In the genomic region with DNA sequence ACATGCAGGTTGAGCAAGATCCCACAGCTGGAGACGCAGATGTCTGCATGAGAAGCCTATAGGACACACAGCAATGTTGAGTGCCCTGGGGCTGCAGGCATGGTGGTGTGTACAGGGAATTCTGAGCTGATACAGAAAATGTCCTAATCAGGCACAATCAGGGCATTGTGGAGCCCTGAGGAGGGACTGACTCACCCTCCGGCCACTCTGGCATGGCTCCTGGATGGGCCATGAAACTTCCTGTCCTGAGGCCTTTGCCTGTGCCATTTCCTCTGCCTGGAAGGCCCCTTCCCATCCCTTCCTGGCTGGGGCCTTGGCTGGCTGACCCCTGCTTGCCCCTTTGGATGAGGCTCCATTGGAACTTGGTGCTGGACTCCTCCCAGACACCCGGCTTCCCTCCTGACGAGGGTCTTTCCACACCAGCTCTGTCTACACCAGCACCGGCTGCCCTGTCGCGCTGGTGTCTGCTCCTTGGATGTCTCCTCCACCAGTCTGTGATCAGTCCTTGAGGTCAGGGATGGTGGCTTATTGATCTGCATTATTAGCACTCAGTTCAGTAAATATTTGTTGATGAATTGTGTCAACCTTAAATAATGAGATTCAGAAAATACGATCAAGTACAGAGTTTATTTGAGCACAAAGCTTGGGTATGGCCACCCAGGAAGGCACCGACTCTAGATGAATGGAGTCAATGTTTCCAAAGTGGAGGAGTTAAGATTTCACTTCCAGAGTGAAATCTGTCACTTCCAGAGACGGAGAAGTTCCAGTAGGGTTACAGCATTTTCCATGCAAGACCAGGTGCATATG, we compare ENCODE assay signal across 12 cellular contexts. TPM values are rescaled to one million over a fixed set of nuclear protein-coding genes. Genes with fewer than 3 reads are reported as not detected.
A peak's percentile ranks its signal among the peaks of the same experiment; 100 is the strongest.
DNase-seq lines count a peak whose midpoint lies in the region; ATAC-seq and TF ChIP-seq lines count a peak whose summit lies in the region.
"Had no signal": no experiment of that assay in that cellular context is flagged by ENCODE, and none has a peak within 500 bp of the region (broad histone marks: within the 10 kb centered on the region; RNA-seq: fewer than 3 reads in every experiment).

No MANE protein-coding gene starts in this region.

- ATAC-seq in HCT116 (peak; percentile 85), HG02870 (IDR thresholded peaks at IDR 0.05; ENCODE audit: unreplicated experiment) (no peak)
- ATAC-seq: naive thymus-derived CD8-positive, alpha-beta T cell had no signal

- H3K79me2 ChIP-seq in HCT116 (ENCODE audit: insufficient read depth, low read length) = no peaks in the 10 kb centered on the region

- WGBS in spleen, 5 donors = 41 to 54% (median 48%) methylated on average over 9 to 10 of the region's 10 CpGs

- CTCF ChIA-PET in HCT116 (lab: Charles Lee) = no interaction called here
- CTCF ChIA-PET in MCF 10A (lab: Yijun Ruan, JAX) = interaction anchor here (0.9 to 1.0 kb wide), 3 partner anchors 30 to 153 kb away, joined by 3 to 5 read pairs (median 4); no protein-coding TSS in a partner anchor

- H3K27me3 ChIP-seq in HCT116 (ENCODE audit: insufficient read depth, low read length) = no peaks in the 10 kb centered on the region
- peaks cover 0 to 25% (median 0%) of the 10 kb centered on the region in 7 donors for H3K27me3 ChIP-seq in spleen (replicated peaks in 1 of 7)
- H3K27me3 ChIP-seq in Peyer's patch = no peaks in the 10 kb centered on the region

- H3K9me2 ChIP-seq in HCT116 (ENCODE audit: insufficient read depth) = no peaks in the 10 kb centered on the region

- no peak for TF ChIP-seq RAD21 in HCT116 (IDR thresholded peaks at IDR 0.05; ENCODE audit: low read depth)

- RAD21 ChIA-PET in HCT116 (lab: Charles Lee; ENCODE audit: low non-redundant PET in 1 of 2, low total read pairs in 2 of 2, uncharacterized antibody in 2 of 2, unreplicated experiment in 2 of 2) = interaction anchor here in 1 of 2 experiments (1.0 kb wide), 1 partner anchor 17 kb away, joined by 4 read pairs; a partner anchor contains a TSS

- H3K36me3 ChIP-seq in HCT116 (ENCODE audit: control insufficient read depth in 1 of 2, insufficient read depth in 2 of 2, low read length in 2 of 2) (no peaks in the 10 kb centered on the region), spleen (no peaks in the 10 kb centered on the region), Peyer's patch (no peaks in the 10 kb centered on the region)

- H3K4me1 ChIP-seq in HCT116 (ENCODE audit: control insufficient read depth in 1 of 2, insufficient read depth in 2 of 2, low read length in 2 of 2) (peaks cover 4 to 32% of the 10 kb centered on the region in 2 experiments; a peak in 3 of 4 replicates), spleen (peaks cover 11 to 41% (median 22%) of the 10 kb centered on the region in 6 donors), Peyer's patch (peaks cover 0 to 25% (median 0%) of the 10 kb centered on the region in 4 donors)

- no peak for TF ChIP-seq CTCF in HCT116 (IDR thresholded peaks at IDR 0.05 in 2 of 3, conservative IDR thresholded peaks at IDR 0.05 in 1 of 3; ENCODE audit: borderline replicate concordance in 1 of 3, insufficient read depth in 1 of 3, low read depth in 2 of 3, low read length in 2 of 3)
- no peak for TF ChIP-seq CTCF in MCF 10A (IDR thresholded peaks at IDR 0.05; ENCODE audit: unreplicated experiment)
- no peak for TF ChIP-seq CTCF in spleen (IDR thresholded peaks at IDR 0.05 in 8 of 11, conservative IDR thresholded peaks at IDR 0.05 in 3 of 11)
- no peak for TF ChIP-seq CTCF in Peyer's patch (IDR thresholded peaks at IDR 0.05)

- H3K27me3 Mint-ChIP-seq in MCF 10A (ENCODE audit: insufficient read depth, unreplicated experiment) = no peaks in the 10 kb centered on the region
- H3K27me3 Mint-ChIP-seq in activated T-helper 1 cell treated with anti-CD3 and anti-CD28 coated beads, Interleukin-12 subunit alpha, Interleukin-12 subunit beta, Interleukin-2, Interleukin-4 antibody, amounts not matched to agents 30 ng/mL and 10 ng/mL and 1 ng/mL, durations not matched to agents 14 hours and 24 hours and 36 hours (ENCODE audit: insufficient read depth) = peaks cover 2% of the 10 kb centered on the region

- no TSS peak for BruUV-seq in HCT116 (replicated peaks; lab: Mats Ljungman, UMichigan)
- no TSS peak for BruUV-seq in MCF 10A (replicated peaks; lab: Mats Ljungman, UMichigan)

- peaks cover 23% of the 10 kb centered on the region for H3K4me1 Mint-ChIP-seq in MCF 10A (ENCODE audit: insufficient read depth, unreplicated experiment)
- peaks cover 30% of the 10 kb centered on the region for H3K4me1 Mint-ChIP-seq in activated T-helper 1 cell treated with anti-CD3 and anti-CD28 coated beads, Interleukin-12 subunit alpha, Interleukin-12 subunit beta, Interleukin-2, Interleukin-4 antibody, amounts not matched to agents 30 ng/mL and 10 ng/mL and 1 ng/mL, durations not matched to agents 14 hours and 24 hours and 36 hours (ENCODE audit: low read depth)

- DNase-seq in HCT116 (ENCODE audit: low read depth, low spot score) (no peak), MCF 10A (ENCODE audit: unreplicated experiment) (peak; percentile 96), iris pigment epithelial cell (ENCODE audit: low read depth) (peak; percentile 57), spleen (peak; percentile 82), Peyer's patch (no peak)
- DNase-seq in activated T-helper 1 cell treated with anti-CD3 and anti-CD28 coated beads, Interleukin-12 subunit alpha, Interleukin-12 subunit beta, Interleukin-2, Interleukin-4 antibody, amounts not matched to agents 30 ng/mL and 10 ng/mL and 1 ng/mL, durations not matched to agents 14 hours and 24 hours and 36 hours (ENCODE audit: low spot score) = no peak
- no peak for DNase-seq in activated CD4-positive, alpha-beta T cell treated with anti-CD3 and anti-CD28 coated beads for 4 hours
- DNase-seq: activated gamma-delta T cell treated with Interleukin-2 at 50 U/mL for 16 hours; naive thymus-derived CD8-positive, alpha-beta T cell; NCI-H748 treated with DMSO at 0.1 percent for 48 hours had no signal

- peak overlapping the region; percentile 9 for H3K27ac Mint-ChIP-seq in MCF 10A (ENCODE audit: low read depth, unreplicated experiment)
- no peak overlapping the region for H3K27ac Mint-ChIP-seq in activated T-helper 1 cell treated with anti-CD3 and anti-CD28 coated beads, Interleukin-12 subunit alpha, Interleukin-12 subunit beta, Interleukin-2, Interleukin-4 antibody, amounts not matched to agents 30 ng/mL and 10 ng/mL and 1 ng/mL, durations not matched to agents 14 hours and 24 hours and 36 hours

- no peaks in the 10 kb centered on the region for H3K9me3 Mint-ChIP-seq in MCF 10A (ENCODE audit: unreplicated experiment)
- peaks cover 10% of the 10 kb centered on the region for H3K9me3 Mint-ChIP-seq in activated T-helper 1 cell treated with anti-CD3 and anti-CD28 coated beads, Interleukin-12 subunit alpha, Interleukin-12 subunit beta, Interleukin-2, Interleukin-4 antibody, amounts not matched to agents 30 ng/mL and 10 ng/mL and 1 ng/mL, durations not matched to agents 14 hours and 24 hours and 36 hours

- no peak overlapping the region for H3K9ac ChIP-seq in HCT116 (ENCODE audit: low read length)

- intact Hi-C loops in HCT116 (cut with micrococcal nuclease) (no loop called here), MCF 10A (cut with micrococcal nuclease) (no loop called here), spleen (cut with DNase I; ENCODE audit: low total_unique reads) (no loop called here)
- intact Hi-C loops in activated T-helper 1 cell treated with anti-CD3 and anti-CD28 coated beads, Interleukin-12 subunit alpha, Interleukin-12 subunit beta, Interleukin-2, Interleukin-4 antibody, amounts not matched to agents 30 ng/mL and 10 ng/mL and 1 ng/mL, durations not matched to agents 14 hours and 24 hours and 36 hours (cut with micrococcal nuclease) = no loop called here

- POLR2A ChIA-PET in HCT116 (lab: Charles Lee) (no interaction called here), MCF 10A (lab: Yijun Ruan, JAX) (interaction anchor here (0.6 to 7.1 kb wide), 6 partner anchors 10 to 26 kb away, joined by 3 to 62 read pairs (median 6); a partner anchor contains a TSS)

- TF ChIP-seq POLR2A in HCT116 (IDR thresholded peaks at IDR 0.05; ENCODE audit: borderline replicate concordance, extremely low read depth, insufficient read depth, insufficient read length) (no peak), spleen (IDR thresholded peaks at IDR 0.05) (no peak), Peyer's patch (IDR thresholded peaks at IDR 0.05) (no peak)

- H2AFZ ChIP-seq in HCT116 (ENCODE audit: low read depth, low read length, poor library complexity, severe bottlenecking) = peak overlapping the region; percentile 85

- H3K36me3 Mint-ChIP-seq in MCF 10A (ENCODE audit: insufficient read depth, unreplicated experiment) = peaks cover 5% of the 10 kb centered on the region
- H3K36me3 Mint-ChIP-seq in activated T-helper 1 cell treated with anti-CD3 and anti-CD28 coated beads, Interleukin-12 subunit alpha, Interleukin-12 subunit beta, Interleukin-2, Interleukin-4 antibody, amounts not matched to agents 30 ng/mL and 10 ng/mL and 1 ng/mL, durations not matched to agents 14 hours and 24 hours and 36 hours (ENCODE audit: low read depth) = peaks cover 2% of the 10 kb centered on the region

- H3K9me3 ChIP-seq in HCT116 (ENCODE audit: control insufficient read depth in 1 of 2, insufficient read depth in 1 of 2, low read depth in 1 of 2, low read length in 2 of 2) = 0 out of 4 replicates have a peak, but pooled peaks cover 3% of the 10 kb centered on the region in 2 experiments
- peaks cover 0 to 10% (median 6%) of the 10 kb centered on the region in 8 donors for H3K9me3 ChIP-seq in spleen
- H3K9me3 ChIP-seq in Peyer's patch = peaks cover 0 to 6% (median 0%) of the 10 kb centered on the region in 4 donors

- H4K20me1 ChIP-seq in HCT116 (ENCODE audit: insufficient read depth) = no peaks in the 10 kb centered on the region

- H3K27ac ChIP-seq in HCT116 (ENCODE audit: low read depth, low read length) (no peak overlapping the region; the same call in 1 of the 2 replicates), spleen (peak overlapping the region in 1 of 8 donors; percentile 38), Peyer's patch (peak overlapping the region in 1 of 4 donors; percentile 25)
- H3K27ac ChIP-seq: VCaP had no signal

- no peak overlapping the region for H3K4me3 Mint-ChIP-seq in MCF 10A (ENCODE audit: unreplicated experiment)
- H3K4me3 Mint-ChIP-seq in activated T-helper 1 cell treated with anti-CD3 and anti-CD28 coated beads, Interleukin-12 subunit alpha, Interleukin-12 subunit beta, Interleukin-2, Interleukin-4 antibody, amounts not matched to agents 30 ng/mL and 10 ng/mL and 1 ng/mL, durations not matched to agents 14 hours and 24 hours and 36 hours = no peak overlapping the region
- H3K4me3 Mint-ChIP-seq: naive thymus-derived CD8-positive, alpha-beta T cell had no signal

- peak overlapping the region; percentile 51 for H3K4me2 ChIP-seq in HCT116 (ENCODE audit: low read length)

- H3K4me3 ChIP-seq in HCT116 (replicated peaks in 1 of 2; ENCODE audit: low read depth in 1 of 2, low read length in 2 of 2) (0 out of 4 replicates have a peak overlapping the region, but pooled peaks of 1 of the 2 experiments have one; percentile 8), spleen (no peak overlapping the region), Peyer's patch (no peak overlapping the region)

RNA-seq across cellular contexts. Expression of a gene that starts 16.8 kb away (rescaled TPM):
- total RNA-seq in HCT116 (2021; ENCODE audit: unreplicated experiment) (19.4 TPM), MCF 10A (2022) (22.5 and 29.4 TPM in 2 replicates), spleen (10 to 100 TPM in 6 of 7 donors, 1 to 10 TPM in 1; 9.0 to 29.2 (median 14.5) TPM), Peyer's patch (10 to 100 TPM; 15.8 to 42.9 (median 31.3) TPM)
- polyA plus RNA-seq in HCT116 (2012) = 9.7 and 10.0 TPM in 2 replicates
- polyA plus RNA-seq in spleen = 1 to 10 TPM; 1.6 to 2.4 (median 1.7) TPM
- total RNA-seq in activated T-helper 1 cell treated with anti-CD3 and anti-CD28 coated beads, Interleukin-12 subunit alpha, Interleukin-12 subunit beta, Interleukin-2, Interleukin-4 antibody, amounts not matched to agents 30 ng/mL and 10 ng/mL and 1 ng/mL, durations not matched to agents 14 hours and 24 hours and 36 hours = 48.3 and 48.4 TPM in 2 replicates

Comparison
In these comparisons a context has a peak if more than half of its experiments do, and no peak if none do; other contexts are left out.
1. DNase-seq: peak in MCF 10A (single experiment), iris pigment epithelial cell (single experiment) and spleen (single experiment); none in HCT116 (single experiment), Peyer's patch (0 of 3), activated T-helper 1 cell treated with anti-CD3 and anti-CD28 coated beads, Interleukin-12 subunit alpha, Interleukin-12 subunit beta, Interleukin-2, Interleukin-4 antibody, amounts not matched to agents 30 ng/mL and 10 ng/mL and 1 ng/mL, durations not matched to agents 14 hours and 24 hours and 36 hours (single experiment) and activated CD4-positive, alpha-beta T cell treated with anti-CD3 and anti-CD28 coated beads for 4 hours (0 of 2).